In genomic region chr20:54209216-54209813, GRCh38 we compare ENCODE assay signal across 10 cellular contexts. TPM values are rescaled to one million over a fixed set of nuclear protein-coding genes. Genes with fewer than 3 reads are reported as not detected.
DNase-seq lines count a peak whose midpoint lies in the region; ATAC-seq and TF ChIP-seq lines count a peak whose summit lies in the region.
"Had no signal": no experiment of that assay in that cellular context is flagged by ENCODE, and none has a peak within 500 bp of the region (broad histone marks: within the 10 kb centered on the region; RNA-seq: fewer than 3 reads in every experiment).

No MANE protein-coding gene starts in this region.

- H3K79me1 ChIP-seq in mesenchymal stem cell (replicated peaks; ENCODE audit: low read length, poor library complexity, severe bottlenecking) = peaks cover 22% of the 10 kb centered on the region

- H2AFZ ChIP-seq in mesenchymal stem cell (ENCODE audit: low read depth, low read length) = no peak overlapping the region

- no peak for TF ChIP-seq POLR2A in vagina (IDR thresholded peaks at IDR 0.05)

- H2BK120ac ChIP-seq in mesenchymal stem cell (ENCODE audit: low read depth, low read length) = no peak overlapping the region

- no peak overlapping the region for H3K23ac ChIP-seq in mesenchymal stem cell (ENCODE audit: low read length in 2 of 2)

- no peak overlapping the region for H2BK15ac ChIP-seq in mesenchymal stem cell (ENCODE audit: low read depth, poor library complexity, severe bottlenecking)

- H3K9me3 ChIP-seq in heart right ventricle = no peaks in the 10 kb centered on the region
- no peaks in the 10 kb centered on the region for H3K9me3 ChIP-seq in mesenchymal stem cell (ENCODE audit: control insufficient read depth, low read length)
- no peaks in the 10 kb centered on the region for H3K9me3 ChIP-seq in vagina
- H3K9me3 ChIP-seq: Peyer's patch had no signal

- H3K4me1 ChIP-seq in heart right ventricle (peaks cover 0 to 44% (median 23%) of the 10 kb centered on the region in 9 donors), mesenchymal stem cell (ENCODE audit: control insufficient read depth, insufficient read depth, low read depth, low read length) (peaks cover 4% of the 10 kb centered on the region), vagina (peaks cover 43% of the 10 kb centered on the region)

- H2AK5ac ChIP-seq in mesenchymal stem cell (ENCODE audit: low read length, severe bottlenecking) = no peak overlapping the region

- in situ Hi-C loops in astrocyte of the spinal cord (cut with HindIII; ENCODE audit: low sequenced_read_pairs) = no loop called here

- no peak overlapping the region for H3K14ac ChIP-seq in mesenchymal stem cell (ENCODE audit: low read length in 2 of 2)

- DNase-seq in heart right ventricle (no peak), Right ventricle myocardium superior (no peak), astrocyte of the spinal cord (ENCODE audit: low read depth, low spot score) (no peak), mesenchymal stem cell (no peak), vagina (ENCODE audit: extremely low spot score in 2 of 2) (no peak), caudate nucleus (lab: John Stamatoyannopoulos, UW) (no peak), NCI-H128 (lab: John Stamatoyannopoulos, UW; ENCODE audit: unreplicated experiment) (no peak)
- DNase-seq: DMS79, Peyer's patch had no signal

- peak overlapping the region; percentile 86 for H3K4me2 ChIP-seq in mesenchymal stem cell (ENCODE audit: low read length, poor library complexity, severe bottlenecking)

- H3K18ac ChIP-seq in mesenchymal stem cell (ENCODE audit: low read depth in 1 of 2, low read length in 2 of 2) = no peak overlapping the region

- H2BK5ac ChIP-seq in mesenchymal stem cell (ENCODE audit: low read depth, low read length, poor library complexity, severe bottlenecking) = no peak overlapping the region

- no peak for ATAC-seq in heart right ventricle
- ATAC-seq in Right ventricle myocardium superior (ENCODE audit: poor library complexity) = no peak
- no peak for ATAC-seq in HG02870 (IDR thresholded peaks at IDR 0.05; ENCODE audit: unreplicated experiment)

- intact Hi-C loops in heart right ventricle (cut with DNase I) = loop anchor here in 2 of 10 donors (5.0 to 10.0 kb wide), 3 partner anchors 265 to 635 kb away; no protein-coding TSS in a partner anchor
- intact Hi-C loops in Right ventricle myocardium superior (cut with DNase I) = no loop called here
- intact Hi-C loops in vagina (cut with DNase I) = no loop called here

- no peak overlapping the region for H4K8ac ChIP-seq in mesenchymal stem cell (ENCODE audit: low read length)

- H3K4me3 ChIP-seq in heart right ventricle (peak overlapping the region in 9 of 10 donors; percentile 82 to 99 (median 93)), astrocyte of the spinal cord (ENCODE audit: low read depth, low read length) (peak overlapping the region; percentile 83), mesenchymal stem cell (ENCODE audit: insufficient read depth in 1 of 2, low read depth in 1 of 2, low read length in 2 of 2) (peak overlapping the region in 1 of 2 experiments; percentile 97), vagina (peak overlapping the region; percentile 84 to 97)

- H3K27me3 ChIP-seq in heart right ventricle (no peaks in the 10 kb centered on the region), mesenchymal stem cell (ENCODE audit: control insufficient read depth in 1 of 2, insufficient read depth in 1 of 2, low read length in 2 of 2) (peaks cover 0 to 7% of the 10 kb centered on the region in 2 experiments), vagina (no peaks in the 10 kb centered on the region)
- H3K27me3 ChIP-seq: Peyer's patch had no signal

- TF ChIP-seq CTCF in heart right ventricle (IDR thresholded peaks at IDR 0.05) (no peak), astrocyte of the spinal cord (IDR thresholded peaks at IDR 0.05; ENCODE audit: low read depth, low read length) (no peak), vagina (IDR thresholded peaks at IDR 0.05) (no peak)

- 75 to 78% methylated on average over 5 of the region's 5 CpGs for WGBS in heart right ventricle, 2 donors
- 91% methylated on average over 4 of the region's 5 CpGs for WGBS in mesenchymal stem cell

- H3K27ac ChIP-seq in heart right ventricle (peak overlapping the region in 4 of 10 donors; percentile 98 to 100 (median 99)), mesenchymal stem cell (ENCODE audit: low read length, poor library complexity, severe bottlenecking) (no peak overlapping the region), vagina (peak overlapping the region; percentile 99), caudate nucleus (ENCODE audit: low read depth, low read length) (no peak overlapping the region)

- H4K91ac ChIP-seq in mesenchymal stem cell (ENCODE audit: low read length) = no peak overlapping the region

- no peak overlapping the region for H3K4ac ChIP-seq in mesenchymal stem cell (ENCODE audit: low read depth in 1 of 2, low read length in 2 of 2)

- no peak overlapping the region for H2BK12ac ChIP-seq in mesenchymal stem cell (ENCODE audit: low read length in 2 of 2)

- peak overlapping the region; percentile 99 for H3K9ac ChIP-seq in mesenchymal stem cell (ENCODE audit: low read length)

- H3K36me3 ChIP-seq in heart right ventricle (peaks cover 0 to under 1% (median 0%) of the 10 kb centered on the region in 9 donors), mesenchymal stem cell (ENCODE audit: control insufficient read depth in 1 of 2, insufficient read depth in 2 of 2, low read depth in 1 of 2, low read length in 2 of 2) (peaks cover 2 to 4% of the 10 kb centered on the region in 2 experiments), vagina (no peaks in the 10 kb centered on the region)
- H3K36me3 ChIP-seq: Peyer's patch had no signal

RNA-seq across cellular contexts. Expression of gene PFDN4, which starts 1.4 kb away (rescaled TPM):
- total RNA-seq in heart right ventricle (10 to 100 TPM; 21.9 to 37.0 (median 28.2) TPM), Right ventricle myocardium superior (26.8 TPM), vagina (45.7 TPM)
- 10 to 100 TPM; 44.0 to 56.3 TPM for polyA plus RNA-seq in heart right ventricle
- polyA plus RNA-seq in mesenchymal stem cell (2013, experiment 1 of 2) = 75.4 TPM
- 70.5 TPM for polyA plus RNA-seq in mesenchymal stem cell (2013, experiment 2 of 2)

RNA-seq across cellular contexts. Expression of gene CYP24A1, which starts 35.5 kb away (rescaled TPM):
- total RNA-seq in heart right ventricle (not detected), Right ventricle myocardium superior (not detected), vagina (5.9 TPM)
- polyA plus RNA-seq in heart right ventricle = not detected
- not detected for polyA plus RNA-seq in mesenchymal stem cell (2013, experiment 1 of 2)
- not detected for polyA plus RNA-seq in mesenchymal stem cell (2013, experiment 2 of 2)
- total RNA-seq: Peyer's patch had no signal
